2 cellular contexts compared by ENCODE assay signal in the genomic region with DNA sequence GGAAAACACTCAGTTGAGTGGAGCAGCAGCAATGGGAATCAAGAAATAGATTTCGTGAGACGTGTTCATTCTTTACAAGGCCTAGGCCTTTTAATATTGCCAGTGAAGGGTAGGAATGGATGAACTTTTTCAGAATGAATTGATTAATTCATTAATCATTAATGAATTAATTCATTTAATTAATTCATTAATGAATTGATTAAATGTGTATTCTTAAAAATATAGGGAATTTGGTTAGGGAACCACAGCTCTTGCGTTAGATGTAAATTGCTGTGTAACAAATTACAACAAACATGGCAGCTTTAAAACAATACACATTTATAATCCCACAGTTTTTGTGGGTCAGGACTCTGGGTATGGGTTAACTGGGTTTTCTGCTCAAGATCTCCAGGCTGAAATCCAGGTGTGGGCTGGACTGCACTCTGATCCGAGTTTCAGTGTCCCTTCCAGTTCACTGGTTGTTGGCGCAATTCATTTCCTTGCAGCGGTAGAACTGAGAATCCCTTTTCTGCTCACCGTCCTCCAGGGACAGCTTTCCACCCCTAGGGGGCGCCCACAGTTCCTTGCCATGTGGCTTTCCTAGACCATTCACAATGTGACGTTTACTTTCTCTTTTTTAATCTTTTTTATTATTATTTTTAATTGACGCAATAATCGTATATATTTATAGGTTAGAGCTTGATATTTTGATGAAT.
TF ChIP-seq lines count a peak whose summit lies in the region.

No MANE protein-coding gene starts in this region.

TF ChIP-seq in HCT116, 20 proteins besides CTCF, POLR2A, EP300 and RAD21 (continued from another document):
- TF ChIP-seq ZBTB33 (IDR thresholded peaks at IDR 0.05; ENCODE audit: extremely low read depth, insufficient replicate concordance, low read length) (no peak), YY1 (IDR thresholded peaks at IDR 0.05; ENCODE audit: extremely low read depth, insufficient replicate concordance, low read depth, low read length) (peak; percentile 35), ZNF274 (IDR thresholded peaks at IDR 0.05; ENCODE audit: low read depth, low read length) (no peak), EZH2phosphoT487 (IDR thresholded peaks at IDR 0.05; ENCODE audit: borderline replicate concordance) (no peak), REST (IDR thresholded peaks at IDR 0.05; ENCODE audit: low read depth) (no peak), EGR1 (IDR thresholded peaks at IDR 0.05; ENCODE audit: low read depth) (no peak), ZFX (IDR thresholded peaks at IDR 0.05) (no peak), TCF7L2 (IDR thresholded peaks at IDR 0.05; ENCODE audit: borderline replicate concordance, extremely low read depth, insufficient read depth, insufficient read length) (peak; percentile 47), EZH2 (IDR thresholded peaks at IDR 0.05) (no peak), FOSL1 (IDR thresholded peaks at IDR 0.05; ENCODE audit: low read depth) (no peak), SIN3A (IDR thresholded peaks at IDR 0.05; ENCODE audit: low read depth) (no peak), POLR2AphosphoS5 (IDR thresholded peaks at IDR 0.05; ENCODE audit: low read depth, low read length) (no peak)
- TF ChIP-seq, protein P1, sequence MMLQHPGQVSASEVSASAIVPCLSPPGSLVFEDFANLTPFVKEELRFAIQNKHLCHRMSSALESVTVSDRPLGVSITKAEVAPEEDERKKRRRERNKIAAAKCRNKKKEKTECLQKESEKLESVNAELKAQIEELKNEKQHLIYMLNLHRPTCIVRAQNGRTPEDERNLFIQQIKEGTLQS (IDR thresholded peaks at IDR 0.05), result no peak

TF ChIP-seq in liver, 16 proteins besides CTCF, POLR2A, EP300 and RAD21 (continued from another document):
- peak; percentile 87 for TF ChIP-seq HNF4G (IDR thresholded peaks at IDR 0.05)
- TF ChIP-seq NR2F2 (IDR thresholded peaks at IDR 0.05), result no peak
- peak; percentile 67 for TF ChIP-seq SP1 (IDR thresholded peaks at IDR 0.05)
- TF ChIP-seq, protein P2, sequence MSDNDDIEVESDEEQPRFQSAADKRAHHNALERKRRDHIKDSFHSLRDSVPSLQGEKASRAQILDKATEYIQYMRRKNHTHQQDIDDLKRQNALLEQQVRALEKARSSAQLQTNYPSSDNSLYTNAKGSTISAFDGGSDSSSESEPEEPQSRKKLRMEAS (IDR thresholded peaks at IDR 0.05), result peak; percentile 85
- TF ChIP-seq HNF4A (conservative IDR thresholded peaks at IDR 0.05), result peak; percentile 93
- peak; percentile 97 for TF ChIP-seq RXRA (IDR thresholded peaks at IDR 0.05)
- no peak for TF ChIP-seq TAF1 (conservative IDR thresholded peaks at IDR 0.05)
- peak; percentile 64 for TF ChIP-seq YY1 (IDR thresholded peaks at IDR 0.05)
- peak in 1 of 2 donors; percentile 8 for TF ChIP-seq GABPA (IDR thresholded peaks at IDR 0.05 in 1 of 2, conservative IDR thresholded peaks at IDR 0.05 in 1 of 2)
- peak in 1 of 2 donors; percentile 37 for TF ChIP-seq EGR1 (IDR thresholded peaks at IDR 0.05; ENCODE audit: low read depth in 2 of 2)
- TF ChIP-seq, protein P1 (IDR thresholded peaks at IDR 0.05), result peak; percentile 52
- TF ChIP-seq ZBTB33 (IDR thresholded peaks at IDR 0.05), result peak; percentile 50
- no peak for TF ChIP-seq FOXA1 (IDR thresholded peaks at IDR 0.05)
- no peak for TF ChIP-seq FOXA2 (IDR thresholded peaks at IDR 0.05)
